ENCODE assay signal across 8 cellular contexts in genomic region chr5:67003906-67004729, GRCh38.
A peak's percentile ranks its signal among the peaks of the same experiment; 100 is the strongest.
DNase-seq lines count a peak whose midpoint lies in the region; ATAC-seq lines count a peak whose summit lies in the region.

No MANE protein-coding gene starts in this region.

- peaks cover 8% of the 10 kb centered on the region for H3K27me3 Mint-ChIP-seq in central memory CD8-positive, alpha-beta T cell

- DNase-seq in GM03348 (ENCODE audit: low spot score) (peak; percentile 79), NCI-H2196 (lab: John Stamatoyannopoulos, UW; ENCODE audit: unreplicated experiment) (peak; percentile 60), iris pigment epithelial cell (ENCODE audit: low read depth) (peak; percentile 96), smooth muscle cell of the brain vasculature (ENCODE audit: low read depth, low spot score) (peak; percentile 60)
- peak; percentile 86 for DNase-seq in activated CD4-positive, CD25-positive, alpha-beta regulatory T cell treated with anti-CD3 and anti-CD28 coated beads, Interleukin-2, amount 50 U/mL, for 72 hours
- DNase-seq in central memory CD8-positive, alpha-beta T cell (ENCODE audit: low spot score in 2 of 2): peak; percentile 71 to 78

- peaks cover 6% of the 10 kb centered on the region for H3K36me3 Mint-ChIP-seq in central memory CD8-positive, alpha-beta T cell (ENCODE audit: insufficient read depth)

- peaks cover 20% of the 10 kb centered on the region for H3K4me1 Mint-ChIP-seq in central memory CD8-positive, alpha-beta T cell

- peak overlapping the region; percentile 87 for H3K27ac Mint-ChIP-seq in central memory CD8-positive, alpha-beta T cell (ENCODE audit: low read depth)

- ATAC-seq in HG02981 (IDR thresholded peaks at IDR 0.05; ENCODE audit: unreplicated experiment) (peak; percentile 60), HG02840 (IDR thresholded peaks at IDR 0.05; ENCODE audit: low FRiP score, unreplicated experiment) (no peak)
- ATAC-seq in central memory CD8-positive, alpha-beta T cell (replicated peaks; ENCODE audit: extremely low read depth, poor library complexity, severe bottlenecking): peak; percentile 87

- H3K9me3 Mint-ChIP-seq in central memory CD8-positive, alpha-beta T cell: no peaks in the 10 kb centered on the region

- peak overlapping the region; percentile 91 for H3K4me3 Mint-ChIP-seq in central memory CD8-positive, alpha-beta T cell
